In the genomic region with DNA sequence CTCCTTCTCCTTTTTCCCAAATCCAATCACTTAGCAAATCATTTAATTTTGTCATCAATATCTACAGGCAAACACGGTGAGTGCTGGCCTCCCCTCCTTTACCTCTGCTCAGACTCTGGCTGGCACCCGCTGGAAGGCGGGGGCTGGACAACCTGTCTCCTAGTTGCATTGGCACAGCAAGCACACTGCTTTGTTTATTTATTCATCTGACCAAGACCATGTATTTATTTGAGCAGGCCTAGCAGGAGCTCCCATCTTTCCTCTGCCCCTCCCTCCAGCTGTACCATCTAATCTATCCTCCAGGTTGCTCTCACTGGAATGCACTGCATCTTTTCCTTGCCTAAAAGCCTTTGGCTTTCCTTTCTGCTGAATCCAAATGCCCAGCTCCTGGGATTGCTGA, we compare ENCODE assay signal across 15 cellular contexts. TPM values are rescaled to one million over a fixed set of nuclear protein-coding genes. Genes with fewer than 3 reads are reported as not detected.
DNase-seq lines count a peak whose midpoint lies in the region; ATAC-seq and TF ChIP-seq lines count a peak whose summit lies in the region.
"Had no signal": no experiment of that assay in that cellular context is flagged by ENCODE, and none has a peak within 500 bp of the region (broad histone marks: within the 10 kb centered on the region; RNA-seq: fewer than 3 reads in every experiment).

No MANE protein-coding gene starts in this region.

- H3K27ac ChIP-seq in heart right ventricle = peak overlapping the region in 7 of 10 donors; percentile 72 to 93 (median 86)
- peak overlapping the region; percentile 19 for H3K27ac ChIP-seq in subcutaneous abdominal adipose tissue (ENCODE audit: low read depth, low read length)
- H3K27ac ChIP-seq: neutrophil had no signal

- peaks cover 56% of the 10 kb centered on the region for H3K4me1 Mint-ChIP-seq in activated T-helper 1 cell treated with anti-CD3 and anti-CD28 coated beads, Interleukin-12 subunit alpha, Interleukin-12 subunit beta, Interleukin-2, Interleukin-4 antibody, amounts not matched to agents 30 ng/mL and 10 ng/mL and 1 ng/mL, durations not matched to agents 14 hours and 24 hours and 36 hours (ENCODE audit: low read depth)
- H3K4me1 Mint-ChIP-seq in stimulated activated naive B cell treated with anti-CD40 and anti-IgM and Interleukin-4, amounts not matched to agents 10 μg/mL and 1 μg/mL and 100 μg/mL, for 72 hours = peaks cover 36 to 52% of the 10 kb centered on the region in 2 donors

- H3K9ac ChIP-seq in subcutaneous abdominal adipose tissue (ENCODE audit: low read length in 5 of 5) = no peak overlapping the region

- no peaks in the 10 kb centered on the region for H3K36me3 ChIP-seq in heart right ventricle
- H3K36me3 ChIP-seq in subcutaneous abdominal adipose tissue (ENCODE audit: control insufficient read depth in 5 of 5, insufficient read depth in 5 of 5, low read length in 5 of 5) = no peaks in the 10 kb centered on the region
- H3K36me3 ChIP-seq: BE2C, neutrophil, tibial nerve had no signal

- H3K4me1 ChIP-seq in heart right ventricle = peaks cover 2 to 86% (median 52%) of the 10 kb centered on the region in 9 donors
- H3K4me1 ChIP-seq in subcutaneous abdominal adipose tissue (ENCODE audit: control insufficient read depth in 5 of 5, insufficient read depth in 5 of 5, low read length in 5 of 5) = peaks cover 0 to 43% (median 26%) of the 10 kb centered on the region in 5 donors
- H3K4me1 ChIP-seq: BE2C had no signal

- no peaks in the 10 kb centered on the region for H3K9me3 ChIP-seq in heart right ventricle
- no peaks in the 10 kb centered on the region for H3K9me3 ChIP-seq in subcutaneous abdominal adipose tissue (ENCODE audit: control insufficient read depth in 5 of 5, low read length in 5 of 5)
- H3K9me3 ChIP-seq: neutrophil, tibial nerve had no signal

- H3K27me3 ChIP-seq in heart right ventricle (no peaks in the 10 kb centered on the region), subcutaneous abdominal adipose tissue (ENCODE audit: control insufficient read depth in 5 of 5, insufficient read depth in 4 of 5, low read length in 5 of 5) (no peaks in the 10 kb centered on the region)
- H3K27me3 ChIP-seq: BE2C, neutrophil, tibial nerve had no signal

- no peak for TF ChIP-seq CTCF in heart right ventricle (IDR thresholded peaks at IDR 0.05)

- no peak overlapping the region for H3K4me3 Mint-ChIP-seq in activated T-helper 1 cell treated with anti-CD3 and anti-CD28 coated beads, Interleukin-12 subunit alpha, Interleukin-12 subunit beta, Interleukin-2, Interleukin-4 antibody, amounts not matched to agents 30 ng/mL and 10 ng/mL and 1 ng/mL, durations not matched to agents 14 hours and 24 hours and 36 hours
- H3K4me3 Mint-ChIP-seq in stimulated activated naive B cell treated with anti-CD40 and anti-IgM and Interleukin-4, amounts not matched to agents 10 μg/mL and 1 μg/mL and 100 μg/mL, for 72 hours = no peak overlapping the region
- H3K4me3 Mint-ChIP-seq: activated B cell treated with CpG ODN at 0.5 μM for 24 hours had no signal

- ATAC-seq in heart right ventricle = no peak
- ATAC-seq in Right ventricle myocardium inferior = no peak
- no peak for ATAC-seq in stimulated activated naive B cell treated with anti-CD40 and anti-IgM and Interleukin-4, amounts not matched to agents 10 μg/mL and 1 μg/mL and 100 μg/mL, for 72 hours (replicated peaks)
- ATAC-seq: K562 had no signal

- H3K4me3 ChIP-seq in heart right ventricle (no peak overlapping the region), subcutaneous abdominal adipose tissue (ENCODE audit: low read depth in 1 of 5, low read length in 5 of 5) (no peak overlapping the region)
- H3K4me3 ChIP-seq: K562, tibial nerve had no signal

- H3K36me3 Mint-ChIP-seq in activated T-helper 1 cell treated with anti-CD3 and anti-CD28 coated beads, Interleukin-12 subunit alpha, Interleukin-12 subunit beta, Interleukin-2, Interleukin-4 antibody, amounts not matched to agents 30 ng/mL and 10 ng/mL and 1 ng/mL, durations not matched to agents 14 hours and 24 hours and 36 hours (ENCODE audit: low read depth) = peaks cover 17% of the 10 kb centered on the region
- H3K36me3 Mint-ChIP-seq in stimulated activated naive B cell treated with anti-CD40 and anti-IgM and Interleukin-4, amounts not matched to agents 10 μg/mL and 1 μg/mL and 100 μg/mL, for 72 hours = peaks cover 0 to 7% of the 10 kb centered on the region in 2 donors

- H3K27me3 Mint-ChIP-seq in activated T-helper 1 cell treated with anti-CD3 and anti-CD28 coated beads, Interleukin-12 subunit alpha, Interleukin-12 subunit beta, Interleukin-2, Interleukin-4 antibody, amounts not matched to agents 30 ng/mL and 10 ng/mL and 1 ng/mL, durations not matched to agents 14 hours and 24 hours and 36 hours (ENCODE audit: insufficient read depth) = no peaks in the 10 kb centered on the region
- no peaks in the 10 kb centered on the region for H3K27me3 Mint-ChIP-seq in stimulated activated naive B cell treated with anti-CD40 and anti-IgM and Interleukin-4, amounts not matched to agents 10 μg/mL and 1 μg/mL and 100 μg/mL, for 72 hours
- H3K27me3 Mint-ChIP-seq: activated B cell treated with CpG ODN at 0.5 μM for 24 hours had no signal

- peak in 2 of 3 experiments; percentile 9 to 14 for DNase-seq in NCI-H1417 (lab: John Stamatoyannopoulos, UW)
- DNase-seq in NCI-H1417 treated with DMSO at 0.1 percent for 48 hours (lab: John Stamatoyannopoulos, UW) = no peak
- no peak for DNase-seq in heart right ventricle
- DNase-seq in Right ventricle myocardium inferior (ENCODE audit: missing footprints) = no peak
- DNase-seq in activated T-helper 1 cell treated with anti-CD3 and anti-CD28 coated beads, Interleukin-12 subunit alpha, Interleukin-12 subunit beta, Interleukin-2, Interleukin-4 antibody, amounts not matched to agents 30 ng/mL and 10 ng/mL and 1 ng/mL, durations not matched to agents 14 hours and 24 hours and 36 hours (ENCODE audit: low spot score) = no peak
- no peak for DNase-seq in stimulated activated naive B cell treated with anti-CD40 and anti-IgM and Interleukin-4, amounts not matched to agents 10 μg/mL and 1 μg/mL and 100 μg/mL, for 72 hours
- no peak for DNase-seq in kidney glomerular epithelial cell (lab: John Stamatoyannopoulos, UW)
- DNase-seq: activated B cell treated with CpG ODN at 0.5 μM for 24 hours, BE2C, midbrain, retina had no signal

- no peaks in the 10 kb centered on the region for H3K9me3 Mint-ChIP-seq in activated T-helper 1 cell treated with anti-CD3 and anti-CD28 coated beads, Interleukin-12 subunit alpha, Interleukin-12 subunit beta, Interleukin-2, Interleukin-4 antibody, amounts not matched to agents 30 ng/mL and 10 ng/mL and 1 ng/mL, durations not matched to agents 14 hours and 24 hours and 36 hours
- no peaks in the 10 kb centered on the region for H3K9me3 Mint-ChIP-seq in stimulated activated naive B cell treated with anti-CD40 and anti-IgM and Interleukin-4, amounts not matched to agents 10 μg/mL and 1 μg/mL and 100 μg/mL, for 72 hours
- H3K9me3 Mint-ChIP-seq: activated B cell treated with CpG ODN at 0.5 μM for 24 hours had no signal

- peak overlapping the region; percentile 68 for H3K27ac Mint-ChIP-seq in activated T-helper 1 cell treated with anti-CD3 and anti-CD28 coated beads, Interleukin-12 subunit alpha, Interleukin-12 subunit beta, Interleukin-2, Interleukin-4 antibody, amounts not matched to agents 30 ng/mL and 10 ng/mL and 1 ng/mL, durations not matched to agents 14 hours and 24 hours and 36 hours
- H3K27ac Mint-ChIP-seq in stimulated activated naive B cell treated with anti-CD40 and anti-IgM and Interleukin-4, amounts not matched to agents 10 μg/mL and 1 μg/mL and 100 μg/mL, for 72 hours = no peak overlapping the region
- H3K27ac Mint-ChIP-seq: activated B cell treated with CpG ODN at 0.5 μM for 24 hours had no signal

- WGBS in heart right ventricle, 2 donors = 87 to 90% methylated on average over 3 of the region's 3 CpGs

- intact Hi-C loops in heart right ventricle (cut with DNase I) (no loop called here), Right ventricle myocardium inferior (cut with DNase I) (no loop called here)
- intact Hi-C loops in activated T-helper 1 cell treated with anti-CD3 and anti-CD28 coated beads, Interleukin-12 subunit alpha, Interleukin-12 subunit beta, Interleukin-2, Interleukin-4 antibody, amounts not matched to agents 30 ng/mL and 10 ng/mL and 1 ng/mL, durations not matched to agents 14 hours and 24 hours and 36 hours (cut with micrococcal nuclease) = loop anchor here (1.0 kb wide), 2 partner anchors 9 to 98 kb away; a partner anchor contains a TSS

RNA-seq across cellular contexts. Expression of a gene that starts 9.8 kb away (rescaled TPM):
- total RNA-seq in heart right ventricle (10 to 100 TPM in 9 of 10 donors, 1 to 10 TPM in 1; 8.8 to 18.0 (median 14.0) TPM), Right ventricle myocardium inferior (13.8 TPM)
- 10 to 100 TPM in 1 of 2 donors, 1 to 10 TPM in 1; 8.5 to 14.3 TPM for polyA plus RNA-seq in heart right ventricle
- total RNA-seq in activated T-helper 1 cell treated with anti-CD3 and anti-CD28 coated beads, Interleukin-12 subunit alpha, Interleukin-12 subunit beta, Interleukin-2, Interleukin-4 antibody, amounts not matched to agents 30 ng/mL and 10 ng/mL and 1 ng/mL, durations not matched to agents 14 hours and 24 hours and 36 hours = 113 and 119 TPM in 2 replicates

Comparison
In these comparisons a context has a peak if more than half of its experiments do, and no peak if none do; other contexts are left out.
1. DNase-seq: peak in NCI-H1417 (2 of 3); none in NCI-H1417 treated with DMSO at 0.1 percent for 48 hours (single experiment), heart right ventricle (0 of 2), Right ventricle myocardium inferior (single experiment), activated T-helper 1 cell treated with anti-CD3 and anti-CD28 coated beads, Interleukin-12 subunit alpha, Interleukin-12 subunit beta, Interleukin-2, Interleukin-4 antibody, amounts not matched to agents 30 ng/mL and 10 ng/mL and 1 ng/mL, durations not matched to agents 14 hours and 24 hours and 36 hours (single experiment), stimulated activated naive B cell treated with anti-CD40 and anti-IgM and Interleukin-4, amounts not matched to agents 10 μg/mL and 1 μg/mL and 100 μg/mL, for 72 hours (single experiment) and kidney glomerular epithelial cell (single experiment).